25 cellular contexts compared by ENCODE assay signal in the genomic region with DNA sequence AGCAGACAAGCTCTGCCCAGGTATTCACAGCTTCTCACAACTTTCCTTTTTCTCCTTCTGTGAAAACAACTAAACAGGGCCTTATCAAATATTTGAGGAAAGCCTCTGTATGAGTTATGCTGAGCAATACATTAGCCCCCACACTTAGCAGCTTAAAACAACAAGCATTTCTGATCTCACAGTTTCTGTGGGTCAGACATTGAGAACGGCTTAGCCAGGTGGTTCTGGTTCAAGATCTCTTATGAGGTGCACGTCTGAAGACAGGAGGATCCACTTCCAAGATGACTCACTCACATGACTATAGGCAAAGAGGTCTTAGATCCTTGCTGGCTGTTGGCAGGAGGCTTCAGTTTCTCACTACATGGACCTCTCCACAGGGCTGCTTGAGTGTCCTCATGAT.
"Had no signal": no experiment of that assay in that cellular context is flagged by ENCODE, and none has a peak within 500 bp of the region (broad histone marks: within the 10 kb centered on the region; RNA-seq: fewer than 3 reads in every experiment).

No MANE protein-coding gene starts in this region.

- H3K27me3 ChIP-seq: colonic mucosa, neural progenitor cell, upper lobe of left lung had no signal

- DNase-seq: activated B cell treated with CpG ODN at 0.5 μM for 24 hours; activated CD4-positive, alpha-beta T cell treated with anti-CD3 and anti-CD28 coated beads for 36 hours; activated CD4-positive, alpha-beta T cell treated with anti-CD3 and anti-CD28 coated beads, Interleukin-2, amount 50 U/mL, for 4 hours; activated CD8-positive, alpha-beta memory T cell treated with anti-CD3 and anti-CD28 coated beads for 24 hours; activated CD8-positive, alpha-beta memory T cell treated with anti-CD3 and anti-CD28 coated beads, Interleukin-2, amount 50 U/mL, for 4 hours; activated naive CD4-positive, alpha-beta T cell treated with anti-CD3 and anti-CD28 coated beads, Interleukin-2, amount 10 ng/mL, durations not matched to agents 7 days and 5 days; activated T-cell treated with anti-CD3 and anti-CD28 coated beads, Interleukin-2, amount 50 U/mL, for 24 hours; amygdala; central memory CD4-positive, alpha-beta T cell; colonic mucosa; erythroblast; kidney; naive thymus-derived CD4-positive, alpha-beta T cell; stimulated activated CD4-positive, alpha-beta T cell treated with anti-CD3 and anti-CD28 coated beads, Interleukin-2, amount 100 ng/mL, for 48 hours; stimulated activated naive CD4-positive, alpha-beta T cell treated with Interleukin-2 at 50 U/mL for 16 hours; SW 1271; T-helper 17 cell; upper lobe of left lung had no signal

- H3K4me3 ChIP-seq: colonic mucosa, dorsolateral prefrontal cortex, lung, neural progenitor cell, thoracic aorta, upper lobe of left lung had no signal

- H3K4me1 ChIP-seq: colonic mucosa, upper lobe of left lung had no signal

- H3K9ac ChIP-seq: neural progenitor cell had no signal

- ATAC-seq: activated CD4-positive, alpha-beta T cell treated with anti-CD3 and anti-CD28 coated beads for 36 hours; activated T-helper 17 cell treated with anti-CD3 and anti-CD28 coated beads, Interleukin-2, amount 50 U/mL, for 72 hours; left lobe of liver; naive thymus-derived CD4-positive, alpha-beta T cell; sciatic nerve; T-helper 17 cell had no signal

- H2AFZ ChIP-seq: neural progenitor cell had no signal

- H3K4me2 ChIP-seq: neural progenitor cell had no signal

- H3K27ac ChIP-seq: colonic mucosa, dorsolateral prefrontal cortex, neural progenitor cell, thoracic aorta, upper lobe of left lung had no signal

- H3K9me3 ChIP-seq: colonic mucosa, thoracic aorta, upper lobe of left lung had no signal

- H3K36me3 ChIP-seq: colonic mucosa, neural progenitor cell, thoracic aorta, upper lobe of left lung had no signal
